ENCODE assay signal across 1 cellular context in genomic region chr2:55047677-55048299, GRCh38.
TF ChIP-seq lines count a peak whose summit lies in the region.

No MANE protein-coding gene starts in this region.

TF ChIP-seq in HepG2, 621 proteins besides CTCF, POLR2A, EP300 and RAD21 (continued from another document and continues in another):
- TF ChIP-seq RERE (CRISPR knock-in tag; IDR thresholded peaks at IDR 0.05; ENCODE audit: low read depth), result no peak
- no peak for TF ChIP-seq ZSCAN21 (CRISPR knock-in tag; IDR thresholded peaks at IDR 0.05; ENCODE audit: borderline replicate concordance)
- TF ChIP-seq HMG20B (CRISPR knock-in tag; conservative IDR thresholded peaks at IDR 0.05), result no peak
- TF ChIP-seq GRHL1 (CRISPR knock-in tag; conservative IDR thresholded peaks at IDR 0.05), result no peak
- no peak for TF ChIP-seq SNRNP70 (IDR thresholded peaks at IDR 0.05; ENCODE audit: low read depth, low read length)
- no peak for TF ChIP-seq SRSF4 (IDR thresholded peaks at IDR 0.05; ENCODE audit: low read depth, low read length, poor library complexity, severe bottlenecking)
- TF ChIP-seq ATF2 (CRISPR knock-in tag; IDR thresholded peaks at IDR 0.05), result 0 out of 2 replicates have a peak, but pooled peaks have one; percentile 23
- TF ChIP-seq SRY (CRISPR knock-in tag; IDR thresholded peaks at IDR 0.05), result no peak
- no peak for TF ChIP-seq ZNF619 (CRISPR knock-in tag; IDR thresholded peaks at IDR 0.05)
- no peak for TF ChIP-seq HMGXB3 (CRISPR knock-in tag; IDR thresholded peaks at IDR 0.05; ENCODE audit: borderline replicate concordance)
- no peak for TF ChIP-seq ZMAT3 (CRISPR knock-in tag; conservative IDR thresholded peaks at IDR 0.05)
- TF ChIP-seq HMGA1 (CRISPR knock-in tag; conservative IDR thresholded peaks at IDR 0.05), result no peak
- TF ChIP-seq ELF1 (CRISPR knock-in tag; IDR thresholded peaks at IDR 0.05), result no peak
- TF ChIP-seq SOX6 (IDR thresholded peaks at IDR 0.05), result no peak
- TF ChIP-seq SOX6 (CRISPR knock-in tag; IDR thresholded peaks at IDR 0.05), result peak; percentile 51
- no peak for TF ChIP-seq FOXP1 (IDR thresholded peaks at IDR 0.05)
- peak; percentile 29; the same call in 1 of the 2 replicates for TF ChIP-seq FOXP1 (CRISPR knock-in tag; IDR thresholded peaks at IDR 0.05)
- TF ChIP-seq ZNF484 (CRISPR knock-in tag; IDR thresholded peaks at IDR 0.05; ENCODE audit: borderline replicate concordance, low read depth), result no peak
- no peak for TF ChIP-seq ONECUT2 (CRISPR knock-in tag; IDR thresholded peaks at IDR 0.05)
- TF ChIP-seq NR2F6 (IDR thresholded peaks at IDR 0.05), result no peak
- TF ChIP-seq NR2F6 (CRISPR knock-in tag; IDR thresholded peaks at IDR 0.05), result 0 out of 2 replicates have a peak, but pooled peaks have one; percentile 15
- TF ChIP-seq MXI1 (IDR thresholded peaks at IDR 0.05; ENCODE audit: borderline replicate concordance, low read depth, low read length), result peak; percentile 47; the same call in 1 of the 3 replicates
- TF ChIP-seq SOX5 (CRISPR knock-in tag; IDR thresholded peaks at IDR 0.05; ENCODE audit: borderline replicate concordance), result peak; percentile 60; the same call in 1 of the 2 replicates
- TF ChIP-seq ZNF543 (CRISPR knock-in tag; IDR thresholded peaks at IDR 0.05), result no peak
- no peak for TF ChIP-seq SOX13 (IDR thresholded peaks at IDR 0.05)
- TF ChIP-seq SOX13 (CRISPR knock-in tag; conservative IDR thresholded peaks at IDR 0.05 in 1 of 2, IDR thresholded peaks at IDR 0.05 in 1 of 2), result peak in 1 of 2 experiments; percentile 62; a peak in 1 of 4 replicates
- no peak for TF ChIP-seq ZNF839 (CRISPR knock-in tag; IDR thresholded peaks at IDR 0.05; ENCODE audit: borderline replicate concordance)
- TF ChIP-seq ZNF546 (CRISPR knock-in tag; conservative IDR thresholded peaks at IDR 0.05), result no peak
- TF ChIP-seq MTF1 (CRISPR knock-in tag; IDR thresholded peaks at IDR 0.05), result no peak
- TF ChIP-seq ZNF574 (CRISPR knock-in tag; IDR thresholded peaks at IDR 0.05), result no peak
- no peak for TF ChIP-seq MATR3 (CRISPR knock-in tag; IDR thresholded peaks at IDR 0.05)
- peak; percentile 29; the same call in 1 of the 2 replicates for TF ChIP-seq TCF7 (IDR thresholded peaks at IDR 0.05; ENCODE audit: low read depth)
- TF ChIP-seq CSRNP1 (CRISPR knock-in tag; IDR thresholded peaks at IDR 0.05), result no peak
- TF ChIP-seq ARID5B (CRISPR knock-in tag; IDR thresholded peaks at IDR 0.05), result 0 out of 2 replicates have a peak, but pooled peaks have one; percentile 29
- TF ChIP-seq HDAC2 (CRISPR knock-in tag; IDR thresholded peaks at IDR 0.05), result peak; percentile 18; the same call in 1 of the 2 replicates
- TF ChIP-seq SAP130 (CRISPR knock-in tag; IDR thresholded peaks at IDR 0.05; ENCODE audit: low read depth), result peak; percentile 65
- TF ChIP-seq CERS6 (CRISPR knock-in tag; IDR thresholded peaks at IDR 0.05), result no peak
